ENCODE assay signal across 10 cellular contexts in genomic region chr6:290111-290932, GRCh38. TPM values are rescaled to one million over a fixed set of nuclear protein-coding genes. Genes with fewer than 3 reads are reported as not detected.
DNase-seq lines count a peak whose midpoint lies in the region; ATAC-seq and TF ChIP-seq lines count a peak whose summit lies in the region.
"Had no signal": no experiment of that assay in that cellular context is flagged by ENCODE, and none has a peak within 500 bp of the region (broad histone marks: within the 10 kb centered on the region; RNA-seq: fewer than 3 reads in every experiment).

No MANE protein-coding gene starts in this region.

- no peak for ATAC-seq in stimulated activated naive B cell treated with anti-CD40 and anti-IgM and Interleukin-4, amounts not matched to agents 10 μg/mL and 1 μg/mL and 100 μg/mL, for 72 hours (replicated peaks)
- no peak for ATAC-seq in HG02798 (IDR thresholded peaks at IDR 0.05; ENCODE audit: poor library complexity, unreplicated experiment)

- H3K27me3 ChIP-seq in breast epithelium = no peaks in the 10 kb centered on the region
- H3K27me3 ChIP-seq in MM.1S (replicated peaks; ENCODE audit: insufficient read depth, low read length) = no peaks in the 10 kb centered on the region

- H3K9me3 Mint-ChIP-seq in MCF 10A (ENCODE audit: unreplicated experiment) = no peaks in the 10 kb centered on the region
- H3K9me3 Mint-ChIP-seq in stimulated activated naive B cell treated with anti-CD40 and anti-IgM and Interleukin-4, amounts not matched to agents 10 μg/mL and 1 μg/mL and 100 μg/mL, for 72 hours = peaks cover 0 to 4% of the 10 kb centered on the region in 2 donors

- H4K20me1 ChIP-seq in MM.1S (ENCODE audit: insufficient read depth, low read length) = no peaks in the 10 kb centered on the region

- H3K36me3 ChIP-seq in breast epithelium = no peaks in the 10 kb centered on the region
- H3K36me3 ChIP-seq in MM.1S (replicated peaks; ENCODE audit: insufficient read depth, low read length) = no peaks in the 10 kb centered on the region

- H3F3A ChIP-seq in MM.1S (ENCODE audit: insufficient read depth, low read length) = peaks cover 38% of the 10 kb centered on the region

- DNase-seq in MCF 10A (ENCODE audit: unreplicated experiment) = no peak
- no peak for DNase-seq in breast epithelium (ENCODE audit: low spot score in 2 of 2)
- no peak for DNase-seq in MM.1S
- DNase-seq in coronary artery (ENCODE audit: low spot score) = peak; percentile 74
- DNase-seq in stimulated activated naive B cell treated with anti-CD40 and anti-IgM and Interleukin-4, amounts not matched to agents 10 μg/mL and 1 μg/mL and 100 μg/mL, for 72 hours = peak; percentile 37
- no peak for DNase-seq in medulla oblongata (ENCODE audit: extremely low spot score)
- no peak for DNase-seq in NCI-H82 treated with DMSO at 0.1 percent for 48 hours (lab: John Stamatoyannopoulos, UW; ENCODE audit: unreplicated experiment)
- DNase-seq: C1 segment of cervical spinal cord, NCI-H1930 had no signal

- peaks cover 29% of the 10 kb centered on the region for H3K4me1 Mint-ChIP-seq in MCF 10A (ENCODE audit: insufficient read depth, unreplicated experiment)
- peaks cover 58 to 70% of the 10 kb centered on the region in 2 donors for H3K4me1 Mint-ChIP-seq in stimulated activated naive B cell treated with anti-CD40 and anti-IgM and Interleukin-4, amounts not matched to agents 10 μg/mL and 1 μg/mL and 100 μg/mL, for 72 hours

- no peak overlapping the region; the same call in 1 of the 2 replicates for H3K9ac ChIP-seq in MM.1S (ENCODE audit: low read length)

- H3K27ac Mint-ChIP-seq in MCF 10A (ENCODE audit: low read depth, unreplicated experiment) = peak overlapping the region; percentile 96
- H3K27ac Mint-ChIP-seq in stimulated activated naive B cell treated with anti-CD40 and anti-IgM and Interleukin-4, amounts not matched to agents 10 μg/mL and 1 μg/mL and 100 μg/mL, for 72 hours = peak overlapping the region; percentile 81

- H3K4me3 Mint-ChIP-seq in MCF 10A (ENCODE audit: unreplicated experiment) = peak overlapping the region; percentile 91
- H3K4me3 Mint-ChIP-seq in stimulated activated naive B cell treated with anti-CD40 and anti-IgM and Interleukin-4, amounts not matched to agents 10 μg/mL and 1 μg/mL and 100 μg/mL, for 72 hours = peak overlapping the region; percentile 14 to 54

- peaks cover 34% of the 10 kb centered on the region for H3K79me2 ChIP-seq in MM.1S (ENCODE audit: low read length)

- intact Hi-C loops in MCF 10A (cut with micrococcal nuclease) = loop anchor here (5.0 to 10.0 kb wide), 2 partner anchors 94 to 262 kb away; no protein-coding TSS in a partner anchor
- intact Hi-C loops in breast epithelium (cut with DNase I; ENCODE audit: low total_unique reads) = no loop called here

- BruUV-seq in MCF 10A (replicated peaks; lab: Mats Ljungman, UMichigan) = no TSS peak

- no peaks in the 10 kb centered on the region for H3K27me3 Mint-ChIP-seq in MCF 10A (ENCODE audit: insufficient read depth, unreplicated experiment)
- H3K27me3 Mint-ChIP-seq in stimulated activated naive B cell treated with anti-CD40 and anti-IgM and Interleukin-4, amounts not matched to agents 10 μg/mL and 1 μg/mL and 100 μg/mL, for 72 hours = no peaks in the 10 kb centered on the region

- no peaks in the 10 kb centered on the region for H3K4me1 ChIP-seq in breast epithelium
- H3K4me1 ChIP-seq in MM.1S (ENCODE audit: low read length) = peaks cover 29% of the 10 kb centered on the region

- H3K36me3 Mint-ChIP-seq in MCF 10A (ENCODE audit: insufficient read depth, unreplicated experiment) = peaks cover 11% of the 10 kb centered on the region
- H3K36me3 Mint-ChIP-seq in stimulated activated naive B cell treated with anti-CD40 and anti-IgM and Interleukin-4, amounts not matched to agents 10 μg/mL and 1 μg/mL and 100 μg/mL, for 72 hours = peaks cover 9 to 19% of the 10 kb centered on the region in 2 donors

- POLR2A ChIA-PET in MCF 10A (lab: Yijun Ruan, JAX) = interaction anchor here (0.6 to 1.5 kb wide), 7 partner anchors 23 to 157 kb away, joined by 3 to 10 read pairs (median 4); no protein-coding TSS in a partner anchor

- no peak for TF ChIP-seq POLR2A in breast epithelium (IDR thresholded peaks at IDR 0.05)

- CTCF ChIA-PET in MCF 10A (lab: Yijun Ruan, JAX) = no interaction called here

- H3K9me2 ChIP-seq in MM.1S (replicated peaks; ENCODE audit: insufficient read depth, low read length) = no peaks in the 10 kb centered on the region

- H3K4me3 ChIP-seq in breast epithelium (no peak overlapping the region), MM.1S (ENCODE audit: low read length) (peak overlapping the region; percentile 77; the same call in 1 of the 2 replicates), coronary artery (no peak overlapping the region)

- no peaks in the 10 kb centered on the region for H3K9me3 ChIP-seq in breast epithelium
- H3K9me3 ChIP-seq in MM.1S (replicated peaks; ENCODE audit: insufficient read depth, low read length) = no peaks in the 10 kb centered on the region

- H2AFZ ChIP-seq in MM.1S (ENCODE audit: low read length) = no peak overlapping the region

- TF ChIP-seq CTCF in MCF 10A (IDR thresholded peaks at IDR 0.05; ENCODE audit: unreplicated experiment) (no peak), breast epithelium (IDR thresholded peaks at IDR 0.05) (no peak), MM.1S (IDR thresholded peaks at IDR 0.05; ENCODE audit: low read length) (no peak), coronary artery (IDR thresholded peaks at IDR 0.05) (no peak)

- H3K27ac ChIP-seq in breast epithelium = no peak overlapping the region
- H3K27ac ChIP-seq in MM.1S (ENCODE audit: low read length) = peak overlapping the region; percentile 89; the same call in 1 of the 2 replicates
- H3K27ac ChIP-seq in coronary artery = no peak overlapping the region

- H3K4me2 ChIP-seq in MM.1S (ENCODE audit: low read depth, low read length) = peak overlapping the region; percentile 95; the same call in 1 of the 2 replicates

RNA-seq across cellular contexts. Expression of gene DUSP22, which starts 2.0 kb away (rescaled TPM):
- total RNA-seq in MCF 10A (2022) (29.4 and 40.7 TPM in 2 replicates), breast epithelium (10 to 100 TPM; 55.6 to 81.9 (median 59.0) TPM)

Comparison
In these comparisons a context has a peak if more than half of its experiments do, and no peak if none do; other contexts are left out.
1. DNase-seq: peak in coronary artery (single experiment) and stimulated activated naive B cell treated with anti-CD40 and anti-IgM and Interleukin-4, amounts not matched to agents 10 μg/mL and 1 μg/mL and 100 μg/mL, for 72 hours (single experiment); none in MCF 10A (single experiment), breast epithelium (0 of 2), MM.1S (single experiment), medulla oblongata (single experiment) and NCI-H82 treated with DMSO at 0.1 percent for 48 hours (single experiment).